ENCODE assay signal across 14 cellular contexts in the genomic region with DNA sequence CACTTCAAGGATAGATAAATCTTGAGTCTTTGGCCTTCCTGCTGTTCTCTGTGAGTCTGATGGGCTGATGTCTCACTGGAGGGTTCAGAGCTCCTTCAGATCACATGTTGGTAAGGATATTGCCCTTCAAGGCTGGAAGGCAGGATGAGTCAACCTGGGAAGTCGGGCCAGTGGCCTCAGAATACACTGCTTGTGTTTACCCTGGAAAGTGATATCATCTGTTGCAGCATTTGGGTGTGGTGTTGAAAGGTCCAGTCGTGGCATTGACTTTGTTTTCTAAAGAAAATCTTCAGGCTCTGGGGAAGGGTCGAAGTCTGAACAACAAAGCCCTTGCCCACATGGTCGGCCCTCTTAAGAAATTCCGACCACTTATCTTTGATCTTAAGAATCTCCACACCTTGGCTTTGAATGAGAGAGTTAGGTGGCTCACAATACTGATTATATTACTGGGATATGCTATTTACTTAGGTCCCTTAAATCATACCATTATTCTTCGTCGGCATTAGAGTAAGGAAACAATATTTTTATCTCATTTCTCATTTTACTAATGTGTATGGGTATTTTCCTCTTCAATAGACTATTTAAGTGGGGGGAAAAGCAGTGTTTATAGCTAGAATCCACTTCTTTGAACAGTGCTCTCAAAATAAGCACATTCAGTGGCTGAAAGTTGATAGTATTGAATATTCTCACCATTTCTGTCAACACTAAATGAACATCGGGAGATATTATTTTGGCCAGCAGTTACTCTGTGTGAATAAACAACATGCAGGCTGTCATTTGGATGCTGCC.
DNase-seq lines count a peak whose midpoint lies in the region; ATAC-seq, FAIRE-seq and TF ChIP-seq lines count a peak whose summit lies in the region.
"Had no signal": no experiment of that assay in that cellular context is flagged by ENCODE, and none has a peak within 500 bp of the region (broad histone marks: within the 10 kb centered on the region; RNA-seq: fewer than 3 reads in every experiment).

No MANE protein-coding gene starts in this region.

- no peak overlapping the region for H3K4me2 ChIP-seq in K562 (ENCODE audit: insufficient read depth, low read length)

- in situ Hi-C loops in K562 (cut with MboI), result no loop called here

- intact Hi-C loops in K562 (cut with micrococcal nuclease) (no loop called here), aorta (cut with DNase I) (no loop called here), thyroid gland (cut with DNase I) (no loop called here)

- H3K36me3 ChIP-seq in K562 (ENCODE audit: control insufficient read depth, insufficient read depth, low read length) (no peaks in the 10 kb centered on the region), aorta (ENCODE audit: control insufficient read depth in 1 of 2, insufficient read depth in 2 of 2, low read length in 1 of 2) (no peaks in the 10 kb centered on the region), thyroid gland (no peaks in the 10 kb centered on the region)
- H3K36me3 ChIP-seq: spleen had no signal

- TF ChIP-seq RAD21 in K562 (CRISPR knock-in tag; conservative IDR thresholded peaks at IDR 0.05 in 1 of 2, IDR thresholded peaks at IDR 0.05 in 1 of 2), result no peak

- ATAC-seq in K562 (no peak), aorta (ENCODE audit: low FRiP score) (peak; percentile 42), HG03108 (IDR thresholded peaks at IDR 0.05; ENCODE audit: unreplicated experiment) (no peak)

- TF ChIP-seq POLR2A in K562 (conservative IDR thresholded peaks at IDR 0.05), result no peak
- no peak for TF ChIP-seq POLR2A in thyroid gland (IDR thresholded peaks at IDR 0.05)

- H3K27ac ChIP-seq in K562 (ENCODE audit: extremely low read depth, low read depth, low read length) (no peak overlapping the region), aorta (ENCODE audit: low read depth in 1 of 2, low read length in 2 of 2) (no peak overlapping the region), thyroid gland (no peak overlapping the region)
- H3K27ac ChIP-seq: spleen, testis had no signal

- H3K27me3 ChIP-seq in K562 (ENCODE audit: control insufficient read depth in 2 of 2, insufficient read depth in 2 of 2, low read length in 2 of 2) (no peaks in the 10 kb centered on the region), aorta (ENCODE audit: control insufficient read depth in 1 of 2, insufficient read depth in 2 of 2, low read length in 1 of 2) (no peaks in the 10 kb centered on the region), thyroid gland (no peaks in the 10 kb centered on the region)
- H3K27me3 ChIP-seq: testis had no signal

- TF ChIP-seq CTCF in K562 (IDR thresholded peaks at IDR 0.05 in 2 of 3, conservative IDR thresholded peaks at IDR 0.05 in 1 of 3; ENCODE audit: insufficient read depth in 2 of 3, low read depth in 1 of 3, low read length in 3 of 3) (no peak), thyroid gland (IDR thresholded peaks at IDR 0.05) (no peak)

- H2AFZ ChIP-seq in K562 (ENCODE audit: low read depth, low read length), result no peak overlapping the region

- no peak for FAIRE-seq in K562 (lab: Jason Lieb, UNC)

- BruUV-seq in K562 (replicated peaks; lab: Mats Ljungman, UMichigan), result no TSS peak

- H3K9ac ChIP-seq in K562 (ENCODE audit: insufficient read depth in 1 of 2, low read depth in 2 of 2, low read length in 2 of 2), result no peak overlapping the region

- no peaks in the 10 kb centered on the region for H3K9me1 ChIP-seq in K562 (ENCODE audit: control insufficient read depth, insufficient read depth, low read length)

- POLR2A ChIA-PET in K562 (lab: Yijun Ruan, JAX), result no interaction called here

- CTCF ChIA-PET in K562 (lab: Yijun Ruan, JAX; ENCODE audit: low intra/inter-chr PET ratio), result no interaction called here

- H3K79me2 ChIP-seq in K562 (ENCODE audit: control insufficient read depth, insufficient read depth, low read length), result no peaks in the 10 kb centered on the region

- WGBS in K562 (ENCODE audit: insufficient coverage, low coverage, missing lambda C conversion rate), result 1% methylated on average over 8 of the region's 8 CpGs
- 70 to 72% methylated on average over 8 of the region's 8 CpGs for WGBS in aorta, 2 donors
- 54 to 61% methylated on average over 8 of the region's 8 CpGs for WGBS in thyroid gland, 2 donors

- no peaks in the 10 kb centered on the region for H3K9me3 ChIP-seq in K562 (replicated peaks; ENCODE audit: control insufficient read depth, insufficient read depth, low read depth, low read length)
- H3K9me3 ChIP-seq in aorta (ENCODE audit: control insufficient read depth, low read length), result peaks cover 1% of the 10 kb centered on the region
- H3K9me3 ChIP-seq in thyroid gland, result no peaks in the 10 kb centered on the region
- H3K9me3 ChIP-seq: testis had no signal

- no peaks in the 10 kb centered on the region for H4K20me1 ChIP-seq in K562 (replicated peaks; ENCODE audit: control insufficient read depth, insufficient read depth, low read length)

- H3K4me1 ChIP-seq in K562 (replicated peaks in 1 of 2; ENCODE audit: control insufficient read depth in 2 of 2, insufficient read depth in 2 of 2, low read length in 2 of 2), result no peaks in the 10 kb centered on the region
- no peaks in the 10 kb centered on the region for H3K4me1 ChIP-seq in aorta (ENCODE audit: control insufficient read depth in 1 of 2, insufficient read depth in 2 of 2, low read length in 2 of 2)
- H3K4me1 ChIP-seq in thyroid gland, result no peaks in the 10 kb centered on the region

- DNase-seq in SIG-M5 treated with dmso at 0.1 percent for 504 hours (lab: John Stamatoyannopoulos, UW; ENCODE audit: unreplicated experiment), result peak; percentile 30
- no peak for DNase-seq in SIG-M5 (lab: John Stamatoyannopoulos, UW)
- DNase-seq in K562 (ENCODE audit: extremely low read depth in 1 of 4, low spot score in 3 of 4), result no peak
- peak; percentile 86 for DNase-seq in kidney glomerular epithelial cell (lab: John Stamatoyannopoulos, UW)
- DNase-seq in aorta, result peak in 1 of 2 donors; percentile 56
- DNase-seq in activated naive CD4-positive, alpha-beta T cell (lab: John Stamatoyannopoulos, UW), result no peak
- DNase-seq in thyroid gland, result no peak
- DNase-seq: activated naive CD8-positive, alpha-beta T cell treated with anti-CD3 and anti-CD28 coated beads, Interleukin-2, amount 10 ng/mL, durations not matched to agents 7 days and 5 days; AML-193; hypothalamus; NCI-H146; spleen; testis had no signal

- TF ChIP-seq EP300 in K562 (IDR thresholded peaks at IDR 0.05; ENCODE audit: low read length), result no peak

- H3K4me3 ChIP-seq in K562 (no peak overlapping the region), aorta (ENCODE audit: low read length in 2 of 2) (no peak overlapping the region), thyroid gland (replicated peaks in 1 of 3) (no peak overlapping the region)
- H3K4me3 ChIP-seq: spleen, testis had no signal

TF ChIP-seq in K562, 482 proteins besides CTCF, POLR2A, EP300 and RAD21 (continues in another document):
- peak; percentile 35; the same call in 1 of the 2 replicates for TF ChIP-seq JUND (IDR thresholded peaks at IDR 0.05; ENCODE audit: borderline replicate concordance, low read depth, low read length)
- TF ChIP-seq JUND (tag; IDR thresholded peaks at IDR 0.05; ENCODE audit: borderline replicate concordance, low read depth, low read length), result peak; percentile 42; the same call in 1 of the 3 replicates
- TF ChIP-seq, protein P1, sequence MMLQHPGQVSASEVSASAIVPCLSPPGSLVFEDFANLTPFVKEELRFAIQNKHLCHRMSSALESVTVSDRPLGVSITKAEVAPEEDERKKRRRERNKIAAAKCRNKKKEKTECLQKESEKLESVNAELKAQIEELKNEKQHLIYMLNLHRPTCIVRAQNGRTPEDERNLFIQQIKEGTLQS (IDR thresholded peaks at IDR 0.05), result peak; percentile 63
- TF ChIP-seq, protein P1 (CRISPR knock-in tag; conservative IDR thresholded peaks at IDR 0.05), result no peak
- TF ChIP-seq ZNF347 (CRISPR knock-in tag; IDR thresholded peaks at IDR 0.05; ENCODE audit: low read depth), result no peak
- TF ChIP-seq JUN (IDR thresholded peaks at IDR 0.05; ENCODE audit: borderline replicate concordance, low read depth, low read length), result 0 out of 2 replicates have a peak, but pooled peaks have one; percentile 38
- TF ChIP-seq JUN (CRISPR knock-in tag; IDR thresholded peaks at IDR 0.05; ENCODE audit: borderline replicate concordance), result no peak
- TF ChIP-seq ZNF780A (CRISPR knock-in tag; IDR thresholded peaks at IDR 0.05), result no peak
- no peak for TF ChIP-seq NCOA1 (IDR thresholded peaks at IDR 0.05; ENCODE audit: low read depth)
- peak; percentile 71 for TF ChIP-seq FOSL1 (tag; conservative IDR thresholded peaks at IDR 0.05)
- TF ChIP-seq, protein P2, sequence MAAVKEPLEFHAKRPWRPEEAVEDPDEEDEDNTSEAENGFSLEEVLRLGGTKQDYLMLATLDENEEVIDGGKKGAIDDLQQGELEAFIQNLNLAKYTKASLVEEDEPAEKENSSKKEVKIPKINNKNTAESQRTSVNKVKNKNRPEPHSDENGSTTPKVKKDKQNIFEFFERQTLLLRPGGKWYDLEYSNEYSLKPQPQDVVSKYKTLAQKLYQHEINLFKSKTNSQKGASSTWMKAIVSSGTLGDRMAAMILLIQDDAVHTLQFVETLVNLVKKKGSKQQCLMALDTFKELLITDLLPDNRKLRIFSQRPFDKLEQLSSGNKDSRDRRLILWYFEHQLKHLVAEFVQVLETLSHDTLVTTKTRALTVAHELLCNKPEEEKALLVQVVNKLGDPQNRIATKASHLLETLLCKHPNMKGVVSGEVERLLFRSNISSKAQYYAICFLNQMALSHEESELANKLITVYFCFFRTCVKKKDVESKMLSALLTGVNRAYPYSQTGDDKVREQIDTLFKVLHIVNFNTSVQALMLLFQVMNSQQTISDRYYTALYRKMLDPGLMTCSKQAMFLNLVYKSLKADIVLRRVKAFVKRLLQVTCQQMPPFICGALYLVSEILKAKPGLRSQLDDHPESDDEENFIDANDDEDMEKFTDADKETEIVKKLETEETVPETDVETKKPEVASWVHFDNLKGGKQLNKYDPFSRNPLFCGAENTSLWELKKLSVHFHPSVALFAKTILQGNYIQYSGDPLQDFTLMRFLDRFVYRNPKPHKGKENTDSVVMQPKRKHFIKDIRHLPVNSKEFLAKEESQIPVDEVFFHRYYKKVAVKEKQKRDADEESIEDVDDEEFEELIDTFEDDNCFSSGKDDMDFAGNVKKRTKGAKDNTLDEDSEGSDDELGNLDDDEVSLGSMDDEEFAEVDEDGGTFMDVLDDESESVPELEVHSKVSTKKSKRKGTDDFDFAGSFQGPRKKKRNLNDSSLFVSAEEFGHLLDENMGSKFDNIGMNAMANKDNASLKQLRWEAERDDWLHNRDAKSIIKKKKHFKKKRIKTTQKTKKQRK (IDR thresholded peaks at IDR 0.05; ENCODE audit: borderline replicate concordance, low read depth, low read length), result no peak
- no peak for TF ChIP-seq CAMTA2 (CRISPR knock-in tag; conservative IDR thresholded peaks at IDR 0.05)

Comparison
In these comparisons a context has a peak if more than half of its experiments do, and no peak if none do; other contexts are left out.
1. DNase-seq: peak in SIG-M5 treated with dmso at 0.1 percent for 504 hours (single experiment) and kidney glomerular epithelial cell (single experiment); none in SIG-M5 (single experiment), K562 (0 of 4), activated naive CD4-positive, alpha-beta T cell (0 of 4) and thyroid gland (0 of 2).